Comparison of ENCODE assay signal across 1 cellular context in the genomic region with DNA sequence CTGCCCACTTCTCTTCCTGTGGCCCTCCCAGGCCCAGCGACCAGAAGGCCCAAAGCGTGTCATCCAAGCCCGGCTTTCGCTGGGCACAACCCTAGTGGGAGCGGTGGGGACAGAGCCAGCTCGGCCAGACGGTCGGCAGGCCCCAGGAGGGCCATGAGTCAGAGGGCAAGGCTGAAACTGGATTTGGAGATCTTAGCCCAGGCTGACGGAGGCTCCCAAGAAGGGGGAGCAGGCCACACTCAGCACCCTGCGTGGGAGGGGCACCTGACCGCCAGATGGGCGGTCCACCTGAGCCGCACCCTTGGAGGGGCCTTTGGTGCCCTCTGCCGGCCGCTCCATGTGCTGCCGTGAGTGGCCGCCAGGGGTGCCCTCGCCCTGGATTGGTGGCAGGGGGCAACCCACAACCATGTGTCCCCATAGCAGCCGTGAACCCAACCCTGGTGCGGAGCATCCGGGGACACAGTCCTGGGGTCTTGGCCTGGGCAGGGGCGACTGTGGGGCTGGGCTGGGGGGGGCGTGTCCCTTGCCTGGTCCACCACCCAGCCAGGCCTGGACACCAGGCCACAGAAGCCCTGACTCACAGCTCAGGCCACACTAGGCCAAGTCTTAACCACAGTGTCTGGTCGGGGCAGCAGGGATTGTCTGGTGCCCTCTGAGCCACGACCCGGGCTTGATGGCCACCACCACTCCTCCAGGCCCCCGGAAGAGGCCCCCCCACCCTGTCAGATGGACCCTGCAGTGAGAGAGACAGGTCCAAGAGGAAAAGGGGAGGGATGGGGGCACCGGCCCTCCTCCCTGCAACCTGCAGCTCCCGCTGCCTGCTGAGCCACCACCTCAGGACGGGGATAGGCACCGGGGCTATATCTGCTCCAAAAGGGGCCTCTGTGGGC.
TF ChIP-seq lines count a peak whose summit lies in the region.

No MANE protein-coding gene starts in this region.

TF ChIP-seq in HepG2, 621 proteins besides CTCF, POLR2A, EP300 and RAD21 (continued from another document and continues in another):
- TF ChIP-seq, protein P1, sequence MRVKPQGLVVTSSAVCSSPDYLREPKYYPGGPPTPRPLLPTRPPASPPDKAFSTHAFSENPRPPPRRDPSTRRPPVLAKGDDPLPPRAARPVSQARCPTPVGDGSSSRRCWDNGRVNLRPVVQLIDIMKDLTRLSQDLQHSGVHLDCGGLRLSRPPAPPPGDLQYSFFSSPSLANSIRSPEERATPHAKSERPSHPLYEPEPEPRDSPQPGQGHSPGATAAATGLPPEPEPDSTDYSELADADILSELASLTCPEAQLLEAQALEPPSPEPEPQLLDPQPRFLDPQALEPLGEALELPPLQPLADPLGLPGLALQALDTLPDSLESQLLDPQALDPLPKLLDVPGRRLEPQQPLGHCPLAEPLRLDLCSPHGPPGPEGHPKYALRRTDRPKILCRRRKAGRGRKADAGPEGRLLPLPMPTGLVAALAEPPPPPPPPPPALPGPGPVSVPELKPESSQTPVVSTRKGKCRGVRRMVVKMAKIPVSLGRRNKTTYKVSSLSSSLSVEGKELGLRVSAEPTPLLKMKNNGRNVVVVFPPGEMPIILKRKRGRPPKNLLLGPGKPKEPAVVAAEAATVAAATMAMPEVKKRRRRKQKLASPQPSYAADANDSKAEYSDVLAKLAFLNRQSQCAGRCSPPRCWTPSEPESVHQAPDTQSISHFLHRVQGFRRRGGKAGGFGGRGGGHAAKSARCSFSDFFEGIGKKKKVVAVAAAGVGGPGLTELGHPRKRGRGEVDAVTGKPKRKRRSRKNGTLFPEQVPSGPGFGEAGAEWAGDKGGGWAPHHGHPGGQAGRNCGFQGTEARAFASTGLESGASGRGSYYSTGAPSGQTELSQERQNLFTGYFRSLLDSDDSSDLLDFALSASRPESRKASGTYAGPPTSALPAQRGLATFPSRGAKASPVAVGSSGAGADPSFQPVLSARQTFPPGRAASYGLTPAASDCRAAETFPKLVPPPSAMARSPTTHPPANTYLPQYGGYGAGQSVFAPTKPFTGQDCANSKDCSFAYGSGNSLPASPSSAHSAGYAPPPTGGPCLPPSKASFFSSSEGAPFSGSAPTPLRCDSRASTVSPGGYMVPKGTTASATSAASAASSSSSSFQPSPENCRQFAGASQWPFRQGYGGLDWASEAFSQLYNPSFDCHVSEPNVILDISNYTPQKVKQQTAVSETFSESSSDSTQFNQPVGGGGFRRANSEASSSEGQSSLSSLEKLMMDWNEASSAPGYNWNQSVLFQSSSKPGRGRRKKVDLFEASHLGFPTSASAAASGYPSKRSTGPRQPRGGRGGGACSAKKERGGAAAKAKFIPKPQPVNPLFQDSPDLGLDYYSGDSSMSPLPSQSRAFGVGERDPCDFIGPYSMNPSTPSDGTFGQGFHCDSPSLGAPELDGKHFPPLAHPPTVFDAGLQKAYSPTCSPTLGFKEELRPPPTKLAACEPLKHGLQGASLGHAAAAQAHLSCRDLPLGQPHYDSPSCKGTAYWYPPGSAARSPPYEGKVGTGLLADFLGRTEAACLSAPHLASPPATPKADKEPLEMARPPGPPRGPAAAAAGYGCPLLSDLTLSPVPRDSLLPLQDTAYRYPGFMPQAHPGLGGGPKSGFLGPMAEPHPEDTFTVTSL (CRISPR knock-in tag; IDR thresholded peaks at IDR 0.05; ENCODE audit: borderline replicate concordance), result no peak
- TF ChIP-seq, protein P2, sequence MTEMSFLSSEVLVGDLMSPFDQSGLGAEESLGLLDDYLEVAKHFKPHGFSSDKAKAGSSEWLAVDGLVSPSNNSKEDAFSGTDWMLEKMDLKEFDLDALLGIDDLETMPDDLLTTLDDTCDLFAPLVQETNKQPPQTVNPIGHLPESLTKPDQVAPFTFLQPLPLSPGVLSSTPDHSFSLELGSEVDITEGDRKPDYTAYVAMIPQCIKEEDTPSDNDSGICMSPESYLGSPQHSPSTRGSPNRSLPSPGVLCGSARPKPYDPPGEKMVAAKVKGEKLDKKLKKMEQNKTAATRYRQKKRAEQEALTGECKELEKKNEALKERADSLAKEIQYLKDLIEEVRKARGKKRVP (CRISPR knock-in tag; IDR thresholded peaks at IDR 0.05), result no peak
- TF ChIP-seq NBN (conservative IDR thresholded peaks at IDR 0.05), result no peak
- TF ChIP-seq EZH2 (conservative IDR thresholded peaks at IDR 0.05; ENCODE audit: low read depth, low read length), result no peak
- TF ChIP-seq NCOA2 (CRISPR knock-in tag; IDR thresholded peaks at IDR 0.05), result peak; percentile 47
- TF ChIP-seq ZNF30 (CRISPR knock-in tag; IDR thresholded peaks at IDR 0.05), result no peak
- TF ChIP-seq NFIC (IDR thresholded peaks at IDR 0.05; ENCODE audit: low read length), result no peak
- peak; percentile 65 for TF ChIP-seq ZNF18 (CRISPR knock-in tag; IDR thresholded peaks at IDR 0.05; ENCODE audit: insufficient replicate concordance)
- no peak for TF ChIP-seq PBX3 (CRISPR knock-in tag; IDR thresholded peaks at IDR 0.05; ENCODE audit: borderline replicate concordance)
- TF ChIP-seq PHF21A (CRISPR knock-in tag; IDR thresholded peaks at IDR 0.05), result peak; percentile 65; the same call in 1 of the 2 replicates
- TF ChIP-seq, protein P3, sequence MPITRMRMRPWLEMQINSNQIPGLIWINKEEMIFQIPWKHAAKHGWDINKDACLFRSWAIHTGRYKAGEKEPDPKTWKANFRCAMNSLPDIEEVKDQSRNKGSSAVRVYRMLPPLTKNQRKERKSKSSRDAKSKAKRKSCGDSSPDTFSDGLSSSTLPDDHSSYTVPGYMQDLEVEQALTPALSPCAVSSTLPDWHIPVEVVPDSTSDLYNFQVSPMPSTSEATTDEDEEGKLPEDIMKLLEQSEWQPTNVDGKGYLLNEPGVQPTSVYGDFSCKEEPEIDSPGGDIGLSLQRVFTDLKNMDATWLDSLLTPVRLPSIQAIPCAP (CRISPR knock-in tag; IDR thresholded peaks at IDR 0.05; ENCODE audit: low read depth), result no peak
- TF ChIP-seq TAF15 (IDR thresholded peaks at IDR 0.05; ENCODE audit: low read depth, low read length, poor library complexity, severe bottlenecking), result peak; percentile 74
- TF ChIP-seq NFIB (CRISPR knock-in tag; IDR thresholded peaks at IDR 0.05; ENCODE audit: borderline replicate concordance), result no peak
- no peak; the same call in 1 of the 2 replicates for TF ChIP-seq ZFP37 (CRISPR knock-in tag; IDR thresholded peaks at IDR 0.05; ENCODE audit: borderline replicate concordance)
- peak; percentile 77 for TF ChIP-seq GABPB1 (CRISPR knock-in tag; IDR thresholded peaks at IDR 0.05)
- TF ChIP-seq TCF12 (IDR thresholded peaks at IDR 0.05), result no peak
- TF ChIP-seq TCF12 (CRISPR knock-in tag; IDR thresholded peaks at IDR 0.05), result 0 out of 2 replicates have a peak, but pooled peaks have one; percentile 46
- no peak for TF ChIP-seq ZSCAN30 (CRISPR knock-in tag; IDR thresholded peaks at IDR 0.05)
- no peak for TF ChIP-seq ZNF652 (CRISPR knock-in tag; IDR thresholded peaks at IDR 0.05; ENCODE audit: borderline replicate concordance, low read depth)
- TF ChIP-seq, protein P4, sequence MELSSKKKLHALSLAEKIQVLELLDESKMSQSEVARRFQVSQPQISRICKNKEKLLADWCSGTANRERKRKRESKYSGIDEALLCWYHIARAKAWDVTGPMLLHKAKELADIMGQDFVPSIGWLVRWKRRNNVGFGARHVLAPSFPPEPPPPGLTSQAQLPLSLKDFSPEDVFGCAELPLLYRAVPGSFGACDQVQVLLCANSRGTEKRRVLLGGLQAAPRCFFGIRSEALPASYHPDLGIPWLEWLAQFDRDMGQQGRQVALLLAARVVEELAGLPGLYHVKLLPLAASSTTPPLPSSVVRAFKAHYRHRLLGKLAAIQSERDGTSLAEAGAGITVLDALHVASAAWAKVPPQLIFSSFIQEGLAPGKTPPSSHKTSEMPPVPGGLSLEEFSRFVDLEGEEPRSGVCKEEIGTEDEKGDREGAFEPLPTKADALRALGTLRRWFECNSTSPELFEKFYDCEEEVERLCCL (CRISPR knock-in tag; IDR thresholded peaks at IDR 0.05; ENCODE audit: borderline replicate concordance), result no peak
- TF ChIP-seq ZNF460 (CRISPR knock-in tag; IDR thresholded peaks at IDR 0.05; ENCODE audit: borderline replicate concordance), result no peak
- no peak for TF ChIP-seq SRF (IDR thresholded peaks at IDR 0.05; ENCODE audit: low read depth, low read length)
- TF ChIP-seq, protein P5, sequence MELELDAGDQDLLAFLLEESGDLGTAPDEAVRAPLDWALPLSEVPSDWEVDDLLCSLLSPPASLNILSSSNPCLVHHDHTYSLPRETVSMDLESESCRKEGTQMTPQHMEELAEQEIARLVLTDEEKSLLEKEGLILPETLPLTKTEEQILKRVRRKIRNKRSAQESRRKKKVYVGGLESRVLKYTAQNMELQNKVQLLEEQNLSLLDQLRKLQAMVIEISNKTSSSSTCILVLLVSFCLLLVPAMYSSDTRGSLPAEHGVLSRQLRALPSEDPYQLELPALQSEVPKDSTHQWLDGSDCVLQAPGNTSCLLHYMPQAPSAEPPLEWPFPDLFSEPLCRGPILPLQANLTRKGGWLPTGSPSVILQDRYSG (CRISPR knock-in tag; IDR thresholded peaks at IDR 0.05), result no peak
- no peak for TF ChIP-seq ZNF577 (CRISPR knock-in tag; IDR thresholded peaks at IDR 0.05; ENCODE audit: borderline replicate concordance, low read depth)
- peak; percentile 11; the same call in 1 of the 2 replicates for TF ChIP-seq ZMYM3 (CRISPR knock-in tag; IDR thresholded peaks at IDR 0.05)
- TF ChIP-seq ONECUT2 (CRISPR knock-in tag; IDR thresholded peaks at IDR 0.05), result no peak
- TF ChIP-seq ZNF317 (CRISPR knock-in tag; IDR thresholded peaks at IDR 0.05), result peak; percentile 63
- 0 out of 2 replicates have a peak, but pooled peaks have one; percentile 52 for TF ChIP-seq NCOA5 (CRISPR knock-in tag; IDR thresholded peaks at IDR 0.05)
- TF ChIP-seq ZNF709 (CRISPR knock-in tag; IDR thresholded peaks at IDR 0.05), result peak; percentile 79; the same call in 1 of the 2 replicates
- no peak; the same call in 1 of the 2 replicates for TF ChIP-seq RARA (CRISPR knock-in tag; IDR thresholded peaks at IDR 0.05)
- TF ChIP-seq ZBTB7B (CRISPR knock-in tag; IDR thresholded peaks at IDR 0.05), result peak; percentile 87
- peak; percentile 62 for TF ChIP-seq HNRNPLL (IDR thresholded peaks at IDR 0.05; ENCODE audit: low read depth, low read length, poor library complexity, severe bottlenecking)
- TF ChIP-seq ZNF510 (CRISPR knock-in tag; IDR thresholded peaks at IDR 0.05; ENCODE audit: low read depth), result no peak; the same call in 1 of the 2 replicates
- TF ChIP-seq ZNF777 (CRISPR knock-in tag; IDR thresholded peaks at IDR 0.05), result peak; percentile 30; the same call in 1 of the 2 replicates
- peak; percentile 56 for TF ChIP-seq PHF5A (CRISPR knock-in tag; IDR thresholded peaks at IDR 0.05; ENCODE audit: low read depth, unreplicated experiment)
- no peak for TF ChIP-seq RARG (CRISPR knock-in tag; IDR thresholded peaks at IDR 0.05; ENCODE audit: low read depth)
- TF ChIP-seq ZNF589 (CRISPR knock-in tag; conservative IDR thresholded peaks at IDR 0.05), result no peak
- TF ChIP-seq NCOR1 (IDR thresholded peaks at IDR 0.05; ENCODE audit: borderline replicate concordance, low read length), result no peak
- TF ChIP-seq ZNF740 (CRISPR knock-in tag; IDR thresholded peaks at IDR 0.05), result peak; percentile 47
- TF ChIP-seq CCAR2 (optimal IDR thresholded peaks at IDR 0.05; ENCODE audit: low read depth, low read length), result no peak
- 0 out of 2 replicates have a peak, but pooled peaks have one; percentile 17 for TF ChIP-seq HNRNPUL1 (IDR thresholded peaks at IDR 0.05; ENCODE audit: low read depth, low read length)
- TF ChIP-seq ZNF547 (CRISPR knock-in tag; IDR thresholded peaks at IDR 0.05), result peak; percentile 5; the same call in 1 of the 2 replicates
- TF ChIP-seq CAMTA2 (CRISPR knock-in tag; IDR thresholded peaks at IDR 0.05; ENCODE audit: borderline replicate concordance), result no peak
- no peak for TF ChIP-seq TEAD3 (CRISPR knock-in tag; optimal IDR thresholded peaks at IDR 0.05; ENCODE audit: borderline replicate concordance)
- no peak for TF ChIP-seq ATAD3A (CRISPR knock-in tag; IDR thresholded peaks at IDR 0.05)
- TF ChIP-seq CHD2 (IDR thresholded peaks at IDR 0.05; ENCODE audit: low read depth, low read length), result no peak
- TF ChIP-seq, protein P6, sequence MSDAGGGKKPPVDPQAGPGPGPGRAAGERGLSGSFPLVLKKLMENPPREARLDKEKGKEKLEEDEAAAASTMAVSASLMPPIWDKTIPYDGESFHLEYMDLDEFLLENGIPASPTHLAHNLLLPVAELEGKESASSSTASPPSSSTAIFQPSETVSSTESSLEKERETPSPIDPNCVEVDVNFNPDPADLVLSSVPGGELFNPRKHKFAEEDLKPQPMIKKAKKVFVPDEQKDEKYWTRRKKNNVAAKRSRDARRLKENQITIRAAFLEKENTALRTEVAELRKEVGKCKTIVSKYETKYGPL (CRISPR knock-in tag; IDR thresholded peaks at IDR 0.05), result no peak
- TF ChIP-seq ZNF770 (CRISPR knock-in tag; IDR thresholded peaks at IDR 0.05), result no peak
